Comparison of ENCODE assay signal across 10 cellular contexts in genomic region chr13:99978781-99979452, GRCh38. TPM values are rescaled to one million over a fixed set of nuclear protein-coding genes. Genes with fewer than 3 reads are reported as not detected.
DNase-seq lines count a peak whose midpoint lies in the region; ATAC-seq and TF ChIP-seq lines count a peak whose summit lies in the region.
"Had no signal": no experiment of that assay in that cellular context is flagged by ENCODE, and none has a peak within 500 bp of the region (broad histone marks: within the 10 kb centered on the region; RNA-seq: fewer than 3 reads in every experiment).

No MANE protein-coding gene starts in this region.

- no peak overlapping the region for H2AFZ ChIP-seq in ACC112 (ENCODE audit: low read length, unreplicated experiment)

- WGBS in esophagus squamous epithelium, 2 donors, result 3 to 4% methylated on average over 16 to 18 of the region's 18 CpGs

- H3K9me3 ChIP-seq in SJCRH30 (replicated peaks), result no peaks in the 10 kb centered on the region
- H3K9me3 ChIP-seq in iPS-15b (ENCODE audit: control insufficient read depth, insufficient read depth, low read length), result no peaks in the 10 kb centered on the region
- peaks cover 0 to 7% (median 0%) of the 10 kb centered on the region in 3 donors for H3K9me3 ChIP-seq in esophagus squamous epithelium

- ATAC-seq in GM21447 (IDR thresholded peaks at IDR 0.05; ENCODE audit: unreplicated experiment) (no peak), GM19397 (IDR thresholded peaks at IDR 0.05; ENCODE audit: unreplicated experiment) (no peak)

- DNase-seq in DMS79 treated with DMSO at 0.1 percent for 48 hours (lab: John Stamatoyannopoulos, UW) (peak; percentile 94), SJCRH30 (peak; percentile 24 to 47), hypothalamus (lab: John Stamatoyannopoulos, UW) (no peak), esophagus squamous epithelium (lab: John Stamatoyannopoulos, UW) (no peak)

- H3K27ac ChIP-seq in ACC112 (ENCODE audit: low read depth, low read length) (no peak overlapping the region), SJCRH30 (no peak overlapping the region), esophagus squamous epithelium (no peak overlapping the region)
- H3K27ac ChIP-seq: SJSA1 had no signal

- H3K4me3 ChIP-seq in ACC112 (ENCODE audit: low read depth, low read length), result peak overlapping the region; percentile 70
- peak overlapping the region; percentile 77 for H3K4me3 ChIP-seq in SJCRH30
- H3K4me3 ChIP-seq in iPS-15b (ENCODE audit: low read depth, low read length), result peak overlapping the region; percentile 62
- H3K4me3 ChIP-seq in esophagus squamous epithelium, result peak overlapping the region in 1 of 4 donors; percentile 72

- peaks cover 87% of the 10 kb centered on the region for H3K27me3 ChIP-seq in ACC112 (ENCODE audit: insufficient read depth, low read length)
- no peaks in the 10 kb centered on the region for H3K27me3 ChIP-seq in SJCRH30
- peaks cover 65% of the 10 kb centered on the region for H3K27me3 ChIP-seq in iPS-15b (ENCODE audit: control insufficient read depth, insufficient read depth, low read length)
- peaks cover 53 to 100% (median 78%) of the 10 kb centered on the region in 4 donors for H3K27me3 ChIP-seq in esophagus squamous epithelium

- H3K36me3 ChIP-seq in ACC112 (ENCODE audit: insufficient read depth, low read length) (no peaks in the 10 kb centered on the region), SJCRH30 (no peaks in the 10 kb centered on the region), iPS-15b (ENCODE audit: control insufficient read depth, insufficient read depth, low read length) (no peaks in the 10 kb centered on the region), esophagus squamous epithelium (no peaks in the 10 kb centered on the region)

- intact Hi-C loops in esophagus squamous epithelium (cut with DNase I), result no loop called here

- H3K4me1 ChIP-seq in ACC112 (ENCODE audit: control insufficient read depth, insufficient read depth, low read length, unreplicated experiment) (no peaks in the 10 kb centered on the region), SJCRH30 (no peaks in the 10 kb centered on the region), iPS-15b (ENCODE audit: control insufficient read depth, insufficient read depth, low read length) (peaks cover 22% of the 10 kb centered on the region), esophagus squamous epithelium (peaks cover 20 to 61% (median 34%) of the 10 kb centered on the region in 3 donors)

- no peak for TF ChIP-seq POLR2A in esophagus squamous epithelium (IDR thresholded peaks at IDR 0.05)

- TF ChIP-seq CTCF in esophagus squamous epithelium (IDR thresholded peaks at IDR 0.05), result no peak

- no peak overlapping the region for H3K9ac ChIP-seq in iPS-15b (ENCODE audit: low read depth, low read length)

- H3K79me2 ChIP-seq in ACC112 (ENCODE audit: control insufficient read depth, insufficient read depth, low read length, unreplicated experiment), result no peaks in the 10 kb centered on the region

RNA-seq across cellular contexts. Expression of gene ZIC2, which starts 2.7 kb away (rescaled TPM):
- 2.7 and 3.1 TPM in 2 replicates for total RNA-seq in SJCRH30 (2014; rRNA removed; shearing (Covaris generic))
- under 1 TPM in 1 of 4 donors, not detected in 3; under 0.01 TPM for total RNA-seq in esophagus squamous epithelium
- total RNA-seq: liver had no signal

RNA-seq across cellular contexts. Expression of gene ZIC5, which starts 7.3 kb away (rescaled TPM):
- total RNA-seq in SJCRH30 (2014; rRNA removed; shearing (Covaris generic)), result 1.1 and 1.2 TPM in 2 replicates
- not detected for total RNA-seq in esophagus squamous epithelium
- total RNA-seq: liver, SJSA1 had no signal

Comparison
In these comparisons a context has a peak if more than half of its experiments do, and no peak if none do; other contexts are left out.
1. DNase-seq: peak in DMS79 treated with DMSO at 0.1 percent for 48 hours (single experiment) and SJCRH30 (2 of 2); none in hypothalamus (0 of 51) and esophagus squamous epithelium (single experiment).